1 cellular context compared by ENCODE assay signal in the genomic region with DNA sequence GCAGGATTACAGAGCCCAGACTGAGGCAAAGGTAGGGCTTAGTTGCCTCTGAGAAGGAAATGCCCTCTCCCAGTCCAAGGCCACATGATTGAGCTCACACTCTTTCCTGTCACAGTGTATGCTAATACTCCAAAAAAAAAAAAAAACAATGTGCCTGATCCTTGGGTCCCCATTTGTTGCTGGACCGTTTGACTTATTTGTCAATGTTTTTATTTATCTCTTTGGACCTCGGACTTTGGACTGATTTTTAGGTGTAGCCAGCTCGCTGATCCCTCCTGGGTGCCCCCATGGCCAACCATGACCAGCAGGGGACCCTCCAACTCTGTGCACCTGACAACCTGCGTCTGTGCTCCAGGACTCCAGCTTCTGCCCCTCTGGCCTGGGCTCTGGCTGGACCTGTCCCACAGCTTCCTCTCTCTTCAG.
TF ChIP-seq lines count a peak whose summit lies in the region.

No MANE protein-coding gene starts in this region.

TF ChIP-seq in HepG2, 621 proteins besides CTCF, POLR2A, EP300 and RAD21 (continued from another document and continues in another):
- peak in 1 of 2 experiments; percentile 71; a peak in 2 of 4 replicates for TF ChIP-seq HMGXB4 (CRISPR knock-in tag; IDR thresholded peaks at IDR 0.05; ENCODE audit: borderline replicate concordance in 1 of 2, low read depth in 1 of 2)
- peak; percentile 15; the same call in 1 of the 2 replicates for TF ChIP-seq ZNF768 (CRISPR knock-in tag; IDR thresholded peaks at IDR 0.05)
- no peak for TF ChIP-seq ZNF841 (CRISPR knock-in tag; IDR thresholded peaks at IDR 0.05; ENCODE audit: borderline replicate concordance)
- TF ChIP-seq ZNF564 (CRISPR knock-in tag; IDR thresholded peaks at IDR 0.05), result no peak
- TF ChIP-seq IKZF4 (CRISPR knock-in tag; IDR thresholded peaks at IDR 0.05; ENCODE audit: borderline replicate concordance, low read depth, not compliant biosample characterization), result no peak
- 0 out of 2 replicates have a peak, but pooled peaks have one; percentile 32 for TF ChIP-seq POGK (CRISPR knock-in tag; conservative IDR thresholded peaks at IDR 0.05)
- 0 out of 2 replicates have a peak, but pooled peaks have one; percentile 20 for TF ChIP-seq ZNF121 (CRISPR knock-in tag; IDR thresholded peaks at IDR 0.05)
- TF ChIP-seq RBFOX2 (IDR thresholded peaks at IDR 0.05; ENCODE audit: low read depth, low read length), result no peak
- TF ChIP-seq MTA1 (CRISPR knock-in tag; IDR thresholded peaks at IDR 0.05; ENCODE audit: borderline replicate concordance), result 0 out of 2 replicates have a peak, but pooled peaks have one; percentile 50
- no peak for TF ChIP-seq SYNCRIP (IDR thresholded peaks at IDR 0.05; ENCODE audit: insufficient read depth, low read depth, low read length)
- no peak for TF ChIP-seq EEA1 (CRISPR knock-in tag; IDR thresholded peaks at IDR 0.05; ENCODE audit: borderline replicate concordance)
- no peak for TF ChIP-seq ZNF784 (CRISPR knock-in tag; IDR thresholded peaks at IDR 0.05; ENCODE audit: borderline replicate concordance)
- TF ChIP-seq ZNF432 (CRISPR knock-in tag; IDR thresholded peaks at IDR 0.05; ENCODE audit: borderline replicate concordance), result no peak
- no peak for TF ChIP-seq ZNF512B (CRISPR knock-in tag; IDR thresholded peaks at IDR 0.05; ENCODE audit: borderline replicate concordance)
- TF ChIP-seq ATM (IDR thresholded peaks at IDR 0.05; ENCODE audit: borderline replicate concordance), result no peak
- TF ChIP-seq CREM (IDR thresholded peaks at IDR 0.05), result no peak
- TF ChIP-seq CREM (CRISPR knock-in tag; IDR thresholded peaks at IDR 0.05), result no peak
- 0 out of 2 replicates have a peak, but pooled peaks have one; percentile 36 for TF ChIP-seq ZNF644 (CRISPR knock-in tag; IDR thresholded peaks at IDR 0.05; ENCODE audit: low read depth)
- peak; percentile 21; the same call in 1 of the 2 replicates for TF ChIP-seq HHEX (CRISPR knock-in tag; IDR thresholded peaks at IDR 0.05)
- TF ChIP-seq, protein P1, sequence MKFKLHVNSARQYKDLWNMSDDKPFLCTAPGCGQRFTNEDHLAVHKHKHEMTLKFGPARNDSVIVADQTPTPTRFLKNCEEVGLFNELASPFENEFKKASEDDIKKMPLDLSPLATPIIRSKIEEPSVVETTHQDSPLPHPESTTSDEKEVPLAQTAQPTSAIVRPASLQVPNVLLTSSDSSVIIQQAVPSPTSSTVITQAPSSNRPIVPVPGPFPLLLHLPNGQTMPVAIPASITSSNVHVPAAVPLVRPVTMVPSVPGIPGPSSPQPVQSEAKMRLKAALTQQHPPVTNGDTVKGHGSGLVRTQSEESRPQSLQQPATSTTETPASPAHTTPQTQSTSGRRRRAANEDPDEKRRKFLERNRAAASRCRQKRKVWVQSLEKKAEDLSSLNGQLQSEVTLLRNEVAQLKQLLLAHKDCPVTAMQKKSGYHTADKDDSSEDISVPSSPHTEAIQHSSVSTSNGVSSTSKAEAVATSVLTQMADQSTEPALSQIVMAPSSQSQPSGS (CRISPR knock-in tag; IDR thresholded peaks at IDR 0.05), result no peak
- no peak for TF ChIP-seq ZNF543 (CRISPR knock-in tag; IDR thresholded peaks at IDR 0.05)
- TF ChIP-seq ZNF354B (CRISPR knock-in tag; IDR thresholded peaks at IDR 0.05), result no peak
- no peak for TF ChIP-seq ZBTB44 (CRISPR knock-in tag; IDR thresholded peaks at IDR 0.05)
- TF ChIP-seq ZNF776 (CRISPR knock-in tag; IDR thresholded peaks at IDR 0.05), result no peak
- TF ChIP-seq, protein P2, sequence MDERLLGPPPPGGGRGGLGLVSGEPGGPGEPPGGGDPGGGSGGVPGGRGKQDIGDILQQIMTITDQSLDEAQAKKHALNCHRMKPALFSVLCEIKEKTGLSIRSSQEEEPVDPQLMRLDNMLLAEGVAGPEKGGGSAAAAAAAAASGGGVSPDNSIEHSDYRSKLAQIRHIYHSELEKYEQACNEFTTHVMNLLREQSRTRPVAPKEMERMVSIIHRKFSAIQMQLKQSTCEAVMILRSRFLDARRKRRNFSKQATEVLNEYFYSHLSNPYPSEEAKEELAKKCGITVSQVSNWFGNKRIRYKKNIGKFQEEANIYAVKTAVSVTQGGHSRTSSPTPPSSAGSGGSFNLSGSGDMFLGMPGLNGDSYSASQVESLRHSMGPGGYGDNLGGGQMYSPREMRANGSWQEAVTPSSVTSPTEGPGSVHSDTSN (CRISPR knock-in tag; IDR thresholded peaks at IDR 0.05), result no peak; the same call in 1 of the 2 replicates
- no peak for TF ChIP-seq ZNF549 (CRISPR knock-in tag; IDR thresholded peaks at IDR 0.05)
- TF ChIP-seq, protein P3, sequence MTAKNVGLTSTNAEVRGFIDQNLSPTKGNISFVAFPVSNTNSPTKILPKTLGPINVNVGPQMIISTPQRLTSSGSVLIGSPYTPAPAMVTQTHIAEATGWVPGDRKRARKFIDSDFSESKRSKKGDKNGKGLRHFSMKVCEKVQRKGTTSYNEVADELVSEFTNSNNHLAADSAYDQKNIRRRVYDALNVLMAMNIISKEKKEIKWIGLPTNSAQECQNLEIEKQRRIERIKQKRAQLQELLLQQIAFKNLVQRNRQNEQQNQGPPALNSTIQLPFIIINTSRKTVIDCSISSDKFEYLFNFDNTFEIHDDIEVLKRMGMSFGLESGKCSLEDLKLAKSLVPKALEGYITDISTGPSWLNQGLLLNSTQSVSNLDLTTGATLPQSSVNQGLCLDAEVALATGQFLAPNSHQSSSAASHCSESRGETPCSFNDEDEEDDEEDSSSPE (CRISPR knock-in tag; IDR thresholded peaks at IDR 0.05), result 0 out of 2 replicates have a peak, but pooled peaks have one; percentile 33
- no peak for TF ChIP-seq CREB1 (IDR thresholded peaks at IDR 0.05)
- TF ChIP-seq CREB1 (CRISPR knock-in tag; IDR thresholded peaks at IDR 0.05), result no peak
- TF ChIP-seq NFE2 (CRISPR knock-in tag; IDR thresholded peaks at IDR 0.05), result no peak
- TF ChIP-seq SMC3 (IDR thresholded peaks at IDR 0.05; ENCODE audit: low read length), result peak; percentile 77
- peak; percentile 77 for TF ChIP-seq HNF4G (IDR thresholded peaks at IDR 0.05; ENCODE audit: borderline replicate concordance, low read depth, low read length)
- 0 out of 2 replicates have a peak, but pooled peaks have one; percentile 47 for TF ChIP-seq HNF4G (CRISPR knock-in tag; IDR thresholded peaks at IDR 0.05; ENCODE audit: borderline replicate concordance, low read depth)
- no peak for TF ChIP-seq ZFYVE20 (CRISPR knock-in tag; IDR thresholded peaks at IDR 0.05; ENCODE audit: borderline replicate concordance, low read depth)
- TF ChIP-seq ZGPAT (CRISPR knock-in tag; IDR thresholded peaks at IDR 0.05), result peak; percentile 77
- no peak for TF ChIP-seq NFE2L2 (IDR thresholded peaks at IDR 0.05; ENCODE audit: low read length)
- TF ChIP-seq FOSL2 (CRISPR knock-in tag; IDR thresholded peaks at IDR 0.05), result peak; percentile 23
- TF ChIP-seq ZNF749 (CRISPR knock-in tag; IDR thresholded peaks at IDR 0.05; ENCODE audit: borderline replicate concordance), result no peak
- TF ChIP-seq, protein P4, sequence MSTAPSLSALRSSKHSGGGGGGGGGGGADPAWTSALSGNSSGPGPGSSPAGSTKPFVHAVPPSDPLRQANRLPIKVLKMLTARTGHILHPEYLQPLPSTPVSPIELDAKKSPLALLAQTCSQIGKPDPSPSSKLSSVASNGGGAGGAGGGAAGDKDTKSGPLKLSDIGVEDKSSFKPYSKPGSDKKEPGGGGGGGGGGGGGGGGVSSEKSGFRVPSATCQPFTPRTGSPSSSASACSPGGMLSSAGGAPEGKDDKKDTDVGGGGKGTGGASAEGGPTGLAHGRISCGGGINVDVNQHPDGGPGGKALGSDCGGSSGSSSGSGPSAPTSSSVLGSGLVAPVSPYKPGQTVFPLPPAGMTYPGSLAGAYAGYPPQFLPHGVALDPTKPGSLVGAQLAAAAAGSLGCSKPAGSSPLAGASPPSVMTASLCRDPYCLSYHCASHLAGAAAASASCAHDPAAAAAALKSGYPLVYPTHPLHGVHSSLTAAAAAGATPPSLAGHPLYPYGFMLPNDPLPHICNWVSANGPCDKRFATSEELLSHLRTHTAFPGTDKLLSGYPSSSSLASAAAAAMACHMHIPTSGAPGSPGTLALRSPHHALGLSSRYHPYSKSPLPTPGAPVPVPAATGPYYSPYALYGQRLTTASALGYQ (CRISPR knock-in tag; IDR thresholded peaks at IDR 0.05), result 0 out of 2 replicates have a peak, but pooled peaks have one; percentile 49
